Comparison of ENCODE assay signal across 8 cellular contexts in genomic region chr6:36986704-36987047, GRCh38. TPM values are rescaled to one million over a fixed set of nuclear protein-coding genes. Genes with fewer than 3 reads are reported as not detected.
DNase-seq lines count a peak whose midpoint lies in the region; ATAC-seq and TF ChIP-seq lines count a peak whose summit lies in the region.

No MANE protein-coding gene starts in this region.

- POLR2A ChIA-PET in WTC11 (lab: Charles Lee) = interaction anchor here (1.1 to 1.2 kb wide), 3 partner anchors 31 to 271 kb away, joined by 3 to 8 read pairs (median 7); partner anchors contain the start of genes TBC1D22B and TMEM217

- TF ChIP-seq CTCF in WTC11 (IDR thresholded peaks at IDR 0.05) = no peak

- H3K4me3 ChIP-seq in iPS DF 6.9 (ENCODE audit: low read length) = peak overlapping the region; percentile 97

- WGBS in iPS DF 6.9 (ENCODE audit: insufficient coverage, insufficient read length) = no CpG with 5 or more reads among the region's 8 CpGs

- CTCF ChIA-PET in WTC11 (lab: Charles Lee) = interaction anchor here (1.0 to 2.6 kb wide), 7 partner anchors 9 to 223 kb away, joined by 4 to 32 read pairs (median 7); partner anchors contain the start of gene C6orf89

- H3K4me3 Mint-ChIP-seq in activated T-cell treated with anti-CD3 and anti-CD28 coated beads, Interleukin-2, amount 50 U/mL, for 72 hours = peak overlapping the region; percentile 93 to 99
- peak overlapping the region; percentile 98 for H3K4me3 Mint-ChIP-seq in WTC11
- H3K4me3 Mint-ChIP-seq in stimulated activated effector memory CD8-positive, alpha-beta T cell treated with anti-CD3 and anti-CD28 coated beads, Interleukin-12 subunit alpha, Interleukin-12 subunit beta, amount 100 ng/mL, for 72 hours = no peak overlapping the region

- no peaks in the 10 kb centered on the region for H3K27me3 ChIP-seq in iPS DF 6.9 (ENCODE audit: control insufficient read depth, insufficient read depth, low read length)

- no peak overlapping the region for H3K27ac ChIP-seq in iPS DF 6.9 (ENCODE audit: low read length)

- no peaks in the 10 kb centered on the region for H3K9me3 ChIP-seq in iPS DF 6.9 (ENCODE audit: control insufficient read depth, insufficient read depth, low read length)

- H3K4me1 ChIP-seq in iPS DF 6.9 (ENCODE audit: control insufficient read depth, insufficient read depth, low read length) = peaks cover 6% of the 10 kb centered on the region

- H3K36me3 Mint-ChIP-seq in activated T-cell treated with anti-CD3 and anti-CD28 coated beads, Interleukin-2, amount 50 U/mL, for 72 hours (ENCODE audit: insufficient read depth in 2 of 2) = peaks cover 2 to 3% of the 10 kb centered on the region in 2 donors
- no peaks in the 10 kb centered on the region for H3K36me3 Mint-ChIP-seq in WTC11
- peaks cover 8% of the 10 kb centered on the region for H3K36me3 Mint-ChIP-seq in stimulated activated effector memory CD8-positive, alpha-beta T cell treated with anti-CD3 and anti-CD28 coated beads, Interleukin-12 subunit alpha, Interleukin-12 subunit beta, amount 100 ng/mL, for 72 hours

- DNase-seq in activated T-cell treated with anti-CD3 and anti-CD28 coated beads, Interleukin-2, amount 50 U/mL, for 72 hours = no peak
- DNase-seq in activated T-cell treated with anti-CD3 and anti-CD28 coated beads, Interleukin-2, amount 50 U/mL, for 1 hour = no peak
- DNase-seq in WTC11 (ENCODE audit: low spot score) (no peak), iPS DF 6.9 (ENCODE audit: low read depth, low spot score) (no peak), NCI-H1105 (lab: John Stamatoyannopoulos, UW) (no peak), COR-L47 (lab: John Stamatoyannopoulos, UW) (no peak)
- no peak for DNase-seq in stimulated activated effector memory CD8-positive, alpha-beta T cell treated with anti-CD3 and anti-CD28 coated beads, Interleukin-12 subunit alpha, Interleukin-12 subunit beta, amount 100 ng/mL, for 72 hours (ENCODE audit: low spot score in 2 of 2)

- H3K27me3 Mint-ChIP-seq in activated T-cell treated with anti-CD3 and anti-CD28 coated beads, Interleukin-2, amount 50 U/mL, for 72 hours (ENCODE audit: low read depth) = peaks cover 7% of the 10 kb centered on the region
- H3K27me3 Mint-ChIP-seq in WTC11 (ENCODE audit: low read depth) = no peaks in the 10 kb centered on the region

- H3K36me3 ChIP-seq in iPS DF 6.9 (ENCODE audit: control insufficient read depth, insufficient read depth, low read length) = no peaks in the 10 kb centered on the region

- ATAC-seq in activated T-cell treated with anti-CD3 and anti-CD28 coated beads, Interleukin-2, amount 50 U/mL, for 72 hours (replicated peaks in 1 of 2) = peak; percentile 3 to 16
- ATAC-seq in WTC11 (peak; percentile 5; the same call in 1 of the 2 replicates), HG03378 (IDR thresholded peaks at IDR 0.05; ENCODE audit: unreplicated experiment) (no peak)
- peak; percentile 23 for ATAC-seq in stimulated activated effector memory CD8-positive, alpha-beta T cell treated with anti-CD3 and anti-CD28 coated beads, Interleukin-12 subunit alpha, Interleukin-12 subunit beta, amount 100 ng/mL, for 72 hours

- H3K27ac Mint-ChIP-seq in activated T-cell treated with anti-CD3 and anti-CD28 coated beads, Interleukin-2, amount 50 U/mL, for 72 hours = peak overlapping the region; percentile 98
- H3K27ac Mint-ChIP-seq in WTC11 = peak overlapping the region; percentile 95
- H3K27ac Mint-ChIP-seq in stimulated activated effector memory CD8-positive, alpha-beta T cell treated with anti-CD3 and anti-CD28 coated beads, Interleukin-12 subunit alpha, Interleukin-12 subunit beta, amount 100 ng/mL, for 72 hours = no peak overlapping the region

- H3K4me1 Mint-ChIP-seq in activated T-cell treated with anti-CD3 and anti-CD28 coated beads, Interleukin-2, amount 50 U/mL, for 72 hours (ENCODE audit: low read depth) = peaks cover 19% of the 10 kb centered on the region
- H3K4me1 Mint-ChIP-seq in WTC11 = peaks cover 14% of the 10 kb centered on the region
- peaks cover 17% of the 10 kb centered on the region for H3K4me1 Mint-ChIP-seq in stimulated activated effector memory CD8-positive, alpha-beta T cell treated with anti-CD3 and anti-CD28 coated beads, Interleukin-12 subunit alpha, Interleukin-12 subunit beta, amount 100 ng/mL, for 72 hours

- H3K9me3 Mint-ChIP-seq in activated T-cell treated with anti-CD3 and anti-CD28 coated beads, Interleukin-2, amount 50 U/mL, for 72 hours = no peaks in the 10 kb centered on the region
- 0 out of 2 replicates have a peak, but pooled peaks cover 3% of the 10 kb centered on the region for H3K9me3 Mint-ChIP-seq in WTC11
- no peaks in the 10 kb centered on the region for H3K9me3 Mint-ChIP-seq in stimulated activated effector memory CD8-positive, alpha-beta T cell treated with anti-CD3 and anti-CD28 coated beads, Interleukin-12 subunit alpha, Interleukin-12 subunit beta, amount 100 ng/mL, for 72 hours

TF ChIP-seq in WTC11, 78 proteins besides CTCF, POLR2A, EP300 and RAD21:
- TF ChIP-seq NR1H2 (CRISPR knock-in tag; IDR thresholded peaks at IDR 0.05) (no peak), CREB1 (CRISPR knock-in tag; IDR thresholded peaks at IDR 0.05) (no peak), RELA (CRISPR knock-in tag; IDR thresholded peaks at IDR 0.05; ENCODE audit: borderline replicate concordance) (no peak), FOXJ3 (CRISPR knock-in tag; IDR thresholded peaks at IDR 0.05; ENCODE audit: borderline replicate concordance) (no peak), ZBTB43 (CRISPR knock-in tag; IDR thresholded peaks at IDR 0.05) (no peak), SMAD4 (CRISPR knock-in tag; IDR thresholded peaks at IDR 0.05) (no peak), RORB (CRISPR knock-in tag; IDR thresholded peaks at IDR 0.05) (no peak), NFYB (CRISPR knock-in tag; conservative IDR thresholded peaks at IDR 0.05; ENCODE audit: low read depth) (no peak)

RNA-seq across cellular contexts. Expression of gene MTCH1, which starts 0.7 kb away (rescaled TPM):
- 100 to 1,000 TPM; 116 to 149 TPM for total RNA-seq in activated T-cell treated with anti-CD3 and anti-CD28 coated beads, Interleukin-2, amount 50 U/mL, for 72 hours
- 198 to 207 TPM (median 204 TPM) in 3 replicates for total RNA-seq in WTC11 (2021)

RNA-seq across cellular contexts. Expression of gene FGD2, which starts 18.8 kb away (rescaled TPM):
- 1 to 10 TPM; 1.4 to 3.2 TPM for total RNA-seq in activated T-cell treated with anti-CD3 and anti-CD28 coated beads, Interleukin-2, amount 50 U/mL, for 72 hours
- 0.31 to 0.78 TPM (median 0.44 TPM) in 3 replicates for total RNA-seq in WTC11 (2021)

RNA-seq across cellular contexts. Expression of gene PI16, which starts 32.1 kb away (rescaled TPM):
- 1 to 10 TPM in 1 of 2 donors, under 1 TPM in 1; 0.14 to 4.2 TPM for total RNA-seq in activated T-cell treated with anti-CD3 and anti-CD28 coated beads, Interleukin-2, amount 50 U/mL, for 72 hours
- 0.09 to 0.17 TPM in 2 of 3 replicates, not detected in the other for total RNA-seq in WTC11 (2021)
